Comparison of ENCODE assay signal across 13 cellular contexts in genomic region chr12:126667340-126667739, GRCh38.
A peak's percentile ranks its signal among the peaks of the same experiment; 100 is the strongest.
DNase-seq lines count a peak whose midpoint lies in the region; ATAC-seq and TF ChIP-seq lines count a peak whose summit lies in the region.
"Had no signal": no experiment of that assay in that cellular context is flagged by ENCODE, and none has a peak within 500 bp of the region (broad histone marks: within the 10 kb centered on the region; RNA-seq: fewer than 3 reads in every experiment).

No MANE protein-coding gene starts in this region.

- no peaks in the 10 kb centered on the region; the same call in 1 of the 2 replicates for H4K20me1 ChIP-seq in OCI-LY7 (ENCODE audit: insufficient read depth, low read length)

- POLR2A ChIA-PET in OCI-LY7 (lab: Charles Lee) = no interaction called here

- H3K4me1 ChIP-seq in OCI-LY7 (ENCODE audit: insufficient read depth, low read length, poor library complexity, severe bottlenecking) = no peaks in the 10 kb centered on the region

- intact Hi-C loops in OCI-LY7 (cut with micrococcal nuclease; ENCODE audit: unreplicated experiment) = no loop called here

- H3K9me2 ChIP-seq in OCI-LY7 (ENCODE audit: insufficient read depth, low read length) = no peaks in the 10 kb centered on the region

- peak; percentile 57 for DNase-seq in AG09319 (ENCODE audit: extremely low read depth, low read depth)
- DNase-seq in HS-5 (ENCODE audit: low read depth) = peak; percentile 82
- DNase-seq in astrocyte of the hippocampus (ENCODE audit: low read depth, low spot score) = peak; percentile 81
- peak; percentile 25 for DNase-seq in kidney epithelial cell (ENCODE audit: low read depth)
- DNase-seq in NCI-H446 (lab: John Stamatoyannopoulos, UW) = no peak
- DNase-seq in OCI-LY7 (ENCODE audit: low spot score) = no peak
- DNase-seq: activated CD4-positive, alpha-beta T cell treated with anti-CD3 and anti-CD28 coated beads, Interleukin-2, amount 50 U/mL, for 1 hour; activated T-cell treated with anti-CD3 and anti-CD28 coated beads, Interleukin-2, amount 50 U/mL, for 48 hours; DMS153; foreskin melanocyte; NK-92 treated with Interleukin-12 subunit alpha and Interleukin-12 subunit beta, amount 100 ng/mL, for 24 hours had no signal

- no peaks in the 10 kb centered on the region for H3K36me3 ChIP-seq in kidney epithelial cell (ENCODE audit: control insufficient read depth, insufficient read depth, low read length)
- H3K36me3 ChIP-seq in OCI-LY7 (ENCODE audit: insufficient read depth, low read length) = no peaks in the 10 kb centered on the region

- ATAC-seq in GM21737 (IDR thresholded peaks at IDR 0.05; ENCODE audit: unreplicated experiment) (no peak), esophagus mucosa (no peak)

- no peak overlapping the region for H3K27ac ChIP-seq in OCI-LY7 (ENCODE audit: low read depth, low read length, poor library complexity, severe bottlenecking)

- H3K9me3 ChIP-seq in OCI-LY7 (ENCODE audit: low read length) = no peaks in the 10 kb centered on the region

- CTCF ChIA-PET in OCI-LY7 (lab: Charles Lee; ENCODE audit: unreplicated experiment) = no interaction called here

- TF ChIP-seq CTCF in AG09319 (IDR thresholded peaks at IDR 0.05; ENCODE audit: low read depth, low read length) = no peak
- TF ChIP-seq CTCF in kidney epithelial cell (IDR thresholded peaks at IDR 0.05; ENCODE audit: insufficient read depth, low read length, poor library complexity, severe bottlenecking) = no peak
- TF ChIP-seq CTCF in OCI-LY7 (conservative IDR thresholded peaks at IDR 0.05; ENCODE audit: low read length) = no peak

- H2AFZ ChIP-seq in OCI-LY7 (ENCODE audit: low read length) = no peak overlapping the region

- H3K79me2 ChIP-seq in OCI-LY7 (ENCODE audit: insufficient read depth, low read depth, low read length) = no peaks in the 10 kb centered on the region

- no TSS peak for BruUV-seq in OCI-LY7 (replicated peaks; lab: Mats Ljungman, UMichigan)

- H3K4me3 ChIP-seq in kidney epithelial cell (ENCODE audit: low read depth, low read length) = no peak overlapping the region
- no peak overlapping the region for H3K4me3 ChIP-seq in OCI-LY7 (ENCODE audit: low read depth, low read length, poor library complexity, severe bottlenecking)

- H3K4me2 ChIP-seq in OCI-LY7 (ENCODE audit: low read length) = no peak overlapping the region

- no peaks in the 10 kb centered on the region for H3K27me3 ChIP-seq in kidney epithelial cell (ENCODE audit: control insufficient read depth, insufficient read depth, low read length)

Comparison
In these comparisons a context has a peak if more than half of its experiments do, and no peak if none do; other contexts are left out.
1. DNase-seq: peak in AG09319 (single experiment), HS-5 (single experiment), astrocyte of the hippocampus (single experiment) and kidney epithelial cell (single experiment); none in NCI-H446 (0 of 2) and OCI-LY7 (single experiment).